In genomic region chr4:138494931-138495330, GRCh38 we compare ENCODE assay signal across 9 cellular contexts.
DNase-seq lines count a peak whose midpoint lies in the region; ATAC-seq and TF ChIP-seq lines count a peak whose summit lies in the region.
"Had no signal": no experiment of that assay in that cellular context is flagged by ENCODE, and none has a peak within 500 bp of the region (broad histone marks: within the 10 kb centered on the region; RNA-seq: fewer than 3 reads in every experiment).

No MANE protein-coding gene starts in this region.

- TF ChIP-seq POLR2A in NB4 (IDR thresholded peaks at IDR 0.05; ENCODE audit: extremely low read depth, insufficient read length) = no peak

- H3K4me3 ChIP-seq in NB4 (ENCODE audit: low read depth, low read length) = no peak overlapping the region

- peak; percentile 27; the same call in 1 of the 2 replicates for TF ChIP-seq CTCF in GM12874 (IDR thresholded peaks at IDR 0.05; ENCODE audit: insufficient read depth, low read depth, low read length)
- TF ChIP-seq CTCF in NB4 (IDR thresholded peaks at IDR 0.05; ENCODE audit: low read depth, low read length) = peak; percentile 50

- ATAC-seq in HG02973 (IDR thresholded peaks at IDR 0.05; ENCODE audit: unreplicated experiment) = no peak

- DNase-seq in A172 (ENCODE audit: low spot score) (peak; percentile 4), NB4 (ENCODE audit: low read depth) (peak; percentile 82), ecto neural progenitor cell (ENCODE audit: low spot score) (peak; percentile 49), SW480 (ENCODE audit: low spot score) (no peak), mucosa of gallbladder (ENCODE audit: low spot score) (no peak), LoVo (ENCODE audit: low spot score) (no peak)
- DNase-seq: activated CD8-positive, alpha-beta memory T cell treated with anti-CD3 and anti-CD28 coated beads, Interleukin-2, amount 50 U/mL, for 48 hours had no signal

Comparison
In these comparisons a context has a peak if more than half of its experiments do, and no peak if none do; other contexts are left out.
1. DNase-seq: peak in A172 (single experiment), NB4 (single experiment) and ecto neural progenitor cell (single experiment); none in SW480 (single experiment), mucosa of gallbladder (single experiment) and LoVo (single experiment).